Comparison of ENCODE assay signal across 1 cellular context in genomic region chr12:93594766-93595165, GRCh38.
TF ChIP-seq lines count a peak whose summit lies in the region.

No MANE protein-coding gene starts in this region.

TF ChIP-seq in HepG2, 621 proteins besides CTCF, POLR2A, EP300 and RAD21 (continued from another document):
- TF ChIP-seq BCLAF1 (IDR thresholded peaks at IDR 0.05) (no peak), SAP130 (CRISPR knock-in tag; IDR thresholded peaks at IDR 0.05; ENCODE audit: low read depth) (no peak), TEAD2 (CRISPR knock-in tag; IDR thresholded peaks at IDR 0.05) (no peak), KLF15 (CRISPR knock-in tag; IDR thresholded peaks at IDR 0.05; ENCODE audit: borderline replicate concordance) (no peak), RFX5 (IDR thresholded peaks at IDR 0.05; ENCODE audit: low read depth, low read length) (no peak), PHF8 (CRISPR knock-in tag; IDR thresholded peaks at IDR 0.05) (no peak), CENPBD1 (CRISPR knock-in tag; IDR thresholded peaks at IDR 0.05; ENCODE audit: borderline replicate concordance, low read depth) (no peak)
